Comparison of ENCODE assay signal across 1 cellular context in genomic region chr6:16249971-16250370, GRCh38.
TF ChIP-seq lines count a peak whose summit lies in the region.

No MANE protein-coding gene starts in this region.

TF ChIP-seq in GM23338, 12 proteins besides CTCF, POLR2A, EP300 and RAD21 (continued from another document):
- no peak for TF ChIP-seq ZNF462 (CRISPR knock-in tag; IDR thresholded peaks at IDR 0.05)
- no peak for TF ChIP-seq CREB1 (CRISPR knock-in tag; IDR thresholded peaks at IDR 0.05; ENCODE audit: low read depth)
- no peak for TF ChIP-seq POLR2AphosphoS5 (IDR thresholded peaks at IDR 0.05; ENCODE audit: low read depth)
- TF ChIP-seq EZH2 (IDR thresholded peaks at IDR 0.05; ENCODE audit: low read depth, unreplicated experiment), result no peak
